ENCODE assay signal across 8 cellular contexts in the genomic region with DNA sequence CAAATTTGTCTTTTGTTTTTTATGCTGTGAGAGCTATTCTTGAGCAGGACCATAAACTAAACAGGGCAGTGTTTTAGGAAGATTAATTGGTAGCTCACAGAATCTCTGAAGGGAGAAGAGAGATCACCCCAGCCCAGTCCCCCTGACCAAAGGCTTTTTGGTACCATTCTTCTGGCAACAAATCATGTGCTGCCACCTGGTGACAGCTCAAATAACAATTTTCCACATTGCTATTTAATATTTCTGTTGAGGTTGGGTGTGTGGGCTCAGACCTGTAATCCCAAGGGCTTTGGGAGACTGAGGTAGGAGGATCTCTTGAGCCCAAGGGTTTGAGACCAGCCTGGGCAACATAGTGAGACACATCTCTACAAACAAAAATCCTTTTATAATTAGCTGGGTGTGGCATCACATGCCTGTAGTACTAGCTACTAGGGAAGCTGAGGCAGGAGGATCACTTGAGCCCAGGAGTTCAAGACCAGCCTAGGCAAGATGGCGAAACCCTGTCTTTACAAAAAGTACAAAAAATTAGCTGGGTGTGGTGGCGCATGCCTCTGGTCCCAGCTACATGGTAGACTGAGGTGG. TPM values are rescaled to one million over a fixed set of nuclear protein-coding genes. Genes with fewer than 3 reads are reported as not detected.
DNase-seq lines count a peak whose midpoint lies in the region; ATAC-seq and TF ChIP-seq lines count a peak whose summit lies in the region.

No MANE protein-coding gene starts in this region.

- H3K27ac Mint-ChIP-seq in brain, result no peak overlapping the region

- intact Hi-C loops in left lung (cut with DNase I) (loop anchor here in 1 of 2 donors (5.0 to 10.0 kb wide), 3 partner anchors 131 to 478 kb away; a partner anchor contains a TSS), stomach (cut with DNase I; ENCODE audit: low total_unique reads) (loop anchor here (5.0 to 10.0 kb wide), 2 partner anchors 136 to 478 kb away; a partner anchor contains a TSS)

- H3K9me3 ChIP-seq in MG63, result no peaks in the 10 kb centered on the region
- no peaks in the 10 kb centered on the region for H3K9me3 ChIP-seq in left lung
- no peaks in the 10 kb centered on the region for H3K9me3 ChIP-seq in stomach

- WGBS in stomach, 5 donors, result 61 to 89% (median 73%) methylated on average over 2 of the region's 2 CpGs

- no peak overlapping the region for H3K27ac ChIP-seq in left lung
- no peak overlapping the region for H3K27ac ChIP-seq in stomach

- H3K4me1 ChIP-seq in left lung (peaks cover 5 to 24% of the 10 kb centered on the region in 2 donors), stomach (peaks cover 0 to 28% (median 15%) of the 10 kb centered on the region in 4 donors)

- H3K36me3 ChIP-seq in MG63, result no peaks in the 10 kb centered on the region
- H3K36me3 ChIP-seq in left lung, result no peaks in the 10 kb centered on the region
- peaks cover 0 to 6% (median 0%) of the 10 kb centered on the region in 4 donors for H3K36me3 ChIP-seq in stomach

- no peak for ATAC-seq in left lung

- TF ChIP-seq POLR2A in stomach (IDR thresholded peaks at IDR 0.05), result no peak

- peak; percentile 81 for TF ChIP-seq CTCF in brain (conservative IDR thresholded peaks at IDR 0.05)
- peak; percentile 39 to 46 for TF ChIP-seq CTCF in left lung (IDR thresholded peaks at IDR 0.05)
- TF ChIP-seq CTCF in stomach (IDR thresholded peaks at IDR 0.05), result peak in 4 of 7 experiments; percentile 18 to 79 (median 59)

- peak; percentile 22 for DNase-seq in NK-92 treated with Interleukin-12 subunit alpha and Interleukin-12 subunit beta, amount 100 ng/mL, for 24 hours (lab: John Stamatoyannopoulos, UW)
- no peak for DNase-seq in NK-92 (lab: John Stamatoyannopoulos, UW; ENCODE audit: unreplicated experiment)
- peak; percentile 18 for DNase-seq in MG63
- peak; percentile 50 for DNase-seq in SKM-1 treated with dmso at 0.1 percent for 144 hours (lab: John Stamatoyannopoulos, UW; ENCODE audit: unreplicated experiment)
- DNase-seq in left lung, result no peak
- peak; percentile 56 for DNase-seq in stomach
- DNase-seq in mesenteric fat pad (ENCODE audit: low spot score), result no peak

- no peak for TF ChIP-seq EP300 in stomach (IDR thresholded peaks at IDR 0.05)

- peaks cover 0 to 4% (median 0%) of the 10 kb centered on the region in 5 experiments for H3K9me3 Mint-ChIP-seq in brain

- peaks cover 4% of the 10 kb centered on the region for H3K36me3 Mint-ChIP-seq in brain

- peaks cover 5% of the 10 kb centered on the region for H3K4me1 Mint-ChIP-seq in brain

- H3K4me3 ChIP-seq in MG63, result no peak overlapping the region
- H3K4me3 ChIP-seq in left lung, result no peak overlapping the region
- no peak overlapping the region for H3K4me3 ChIP-seq in stomach

- H3K27me3 Mint-ChIP-seq in brain, result no peaks in the 10 kb centered on the region

- peaks cover 16% of the 10 kb centered on the region for H3K27me3 ChIP-seq in MG63
- H3K27me3 ChIP-seq in left lung, result no peaks in the 10 kb centered on the region
- H3K27me3 ChIP-seq in stomach, result no peaks in the 10 kb centered on the region

- peak overlapping the region; percentile 29 to 71 (median 52) for H3K4me3 Mint-ChIP-seq in brain

RNA-seq across cellular contexts. Expression of a gene that starts 2.2 kb away (rescaled TPM):
- total RNA-seq in MG63 (2014; rRNA removed; shearing (Covaris generic); ENCODE audit: low replicate concordance), result 0.25 TPM in 1 of 2 replicates, not detected in the other
- polyA plus RNA-seq in brain (ENCODE audit: insufficient read depth, low read depth, low replicate concordance) (8.2 TPM), stomach (1 to 10 TPM; 3.5 to 4.0 (median 3.8) TPM)
- total RNA-seq in left lung (1 to 10 TPM; 4.3 to 5.9 TPM), stomach (10 to 100 TPM in 1 of 5 donors, 1 to 10 TPM in 3, not detected in 1; 2.8 to 11.2 (median 7.4) TPM), mesenteric fat pad (2.8 TPM)

RNA-seq across cellular contexts. Expression of a gene that starts 6.7 kb away (rescaled TPM):
- 0.16 and 0.67 TPM in 2 replicates for total RNA-seq in MG63 (2014; rRNA removed; shearing (Covaris generic); ENCODE audit: low replicate concordance)
- 7.4 TPM for polyA plus RNA-seq in brain (ENCODE audit: insufficient read depth, low read depth, low replicate concordance)
- total RNA-seq in left lung, result 1 to 10 TPM in 1 of 2 donors, under 1 TPM in 1; 0.50 to 2.0 TPM
- total RNA-seq in stomach, result 1 to 10 TPM in 1 of 5 donors, under 1 TPM in 1, not detected in 3; 0.18 to 2.7 TPM
- polyA plus RNA-seq in stomach, result 1 to 10 TPM; 1.2 to 2.6 (median 1.8) TPM
- total RNA-seq in mesenteric fat pad, result 2.4 TPM

RNA-seq across cellular contexts. Expression of a gene that starts 6.9 kb away (rescaled TPM):
- total RNA-seq in MG63 (2014; rRNA removed; shearing (Covaris generic); ENCODE audit: low replicate concordance), result 1.0 and 1.2 TPM in 2 replicates
- 10.1 TPM for polyA plus RNA-seq in brain (ENCODE audit: insufficient read depth, low read depth, low replicate concordance)
- 1 to 10 TPM; 5.8 to 5.9 TPM for total RNA-seq in left lung
- total RNA-seq in stomach, result 10 to 100 TPM in 1 of 5 donors, 1 to 10 TPM in 2, under 1 TPM in 2; 0.58 to 20.6 (median 1.6) TPM
- 1 to 10 TPM; 1.7 to 2.3 (median 1.7) TPM for polyA plus RNA-seq in stomach
- 6.0 TPM for total RNA-seq in mesenteric fat pad

RNA-seq across cellular contexts. Expression of a gene that starts 28.5 kb away (rescaled TPM):
- 1,198 and 1,251 TPM in 2 replicates for total RNA-seq in MG63 (2014; rRNA removed; shearing (Covaris generic); ENCODE audit: low replicate concordance)
- polyA plus RNA-seq in brain (ENCODE audit: insufficient read depth, low read depth, low replicate concordance) (499 TPM), stomach (100 to 1,000 TPM; 570 to 892 (median 660) TPM)
- total RNA-seq in left lung (100 to 1,000 TPM; 427 to 579 TPM), stomach (100 to 1,000 TPM in 4 of 5 donors, 10 to 100 TPM in 1; 77.6 to 447 (median 187) TPM), mesenteric fat pad (495 TPM)

RNA-seq across cellular contexts. Expression of a gene that starts 57.4 kb away (rescaled TPM):
- 60.7 and 93.8 TPM in 2 replicates for total RNA-seq in MG63 (2014; rRNA removed; shearing (Covaris generic); ENCODE audit: low replicate concordance)
- polyA plus RNA-seq in brain (ENCODE audit: insufficient read depth, low read depth, low replicate concordance), result 304 TPM
- total RNA-seq in left lung, result 100 to 1,000 TPM; 183 to 258 TPM
- 100 to 1,000 TPM in 4 of 5 donors, 10 to 100 TPM in 1; 10.5 to 203 (median 141) TPM for total RNA-seq in stomach
- 100 to 1,000 TPM; 192 to 246 (median 212) TPM for polyA plus RNA-seq in stomach
- 132 TPM for total RNA-seq in mesenteric fat pad

Comparison
In these comparisons a context has a peak if more than half of its experiments do, and no peak if none do; other contexts are left out.
1. DNase-seq: peak in NK-92 treated with Interleukin-12 subunit alpha and Interleukin-12 subunit beta, amount 100 ng/mL, for 24 hours (single experiment), MG63 (single experiment), SKM-1 treated with dmso at 0.1 percent for 144 hours (single experiment) and stomach (single experiment); none in NK-92 (single experiment), left lung (0 of 2) and mesenteric fat pad (single experiment).
2. Peak in every context shown above with its lines, with median percentiles within 50 percentile points of each other: CTCF ChIP-seq.